In genomic region chr1:116514708-116515525, GRCh38 we compare ENCODE assay signal across 8 cellular contexts. TPM values are rescaled to one million over a fixed set of nuclear protein-coding genes. Genes with fewer than 3 reads are reported as not detected.
A peak's percentile ranks its signal among the peaks of the same experiment; 100 is the strongest.
DNase-seq lines count a peak whose midpoint lies in the region; ATAC-seq lines count a peak whose summit lies in the region.

No MANE protein-coding gene starts in this region.

- no peaks in the 10 kb centered on the region for H3K27me3 Mint-ChIP-seq in activated CD4-positive, alpha-beta T cell treated with anti-CD3 and anti-CD28 coated beads, Interleukin-2, amount 10 ng/mL, durations not matched to agents 24 days and 14 days

- peak overlapping the region; percentile 93 for H3K27ac Mint-ChIP-seq in activated CD4-positive, alpha-beta T cell treated with anti-CD3 and anti-CD28 coated beads, Interleukin-2, amount 10 ng/mL, durations not matched to agents 24 days and 14 days

- peak overlapping the region; percentile 76 for H3K4me3 Mint-ChIP-seq in activated CD4-positive, alpha-beta T cell treated with anti-CD3 and anti-CD28 coated beads, Interleukin-2, amount 10 ng/mL, durations not matched to agents 24 days and 14 days

- ATAC-seq in GM19397 (IDR thresholded peaks at IDR 0.05; ENCODE audit: unreplicated experiment) (peak; percentile 66), HG03469 (IDR thresholded peaks at IDR 0.05; ENCODE audit: unreplicated experiment) (peak; percentile 78)

- peaks cover 14% of the 10 kb centered on the region for H3K9me3 Mint-ChIP-seq in activated CD4-positive, alpha-beta T cell treated with anti-CD3 and anti-CD28 coated beads, Interleukin-2, amount 10 ng/mL, durations not matched to agents 24 days and 14 days

- peaks cover 64% of the 10 kb centered on the region for H3K4me1 Mint-ChIP-seq in activated CD4-positive, alpha-beta T cell treated with anti-CD3 and anti-CD28 coated beads, Interleukin-2, amount 10 ng/mL, durations not matched to agents 24 days and 14 days

- DNase-seq in CD1c-positive myeloid dendritic cell (ENCODE audit: extremely low spot score) (peak; percentile 91), fibroblast of peridontal ligament (ENCODE audit: extremely low read depth) (peak; percentile 78), stromal cell of bone marrow (ENCODE audit: low read depth) (peak; percentile 72), hepatic stellate cell (ENCODE audit: low spot score) (no peak)
- DNase-seq in activated CD4-positive, alpha-beta T cell treated with anti-CD3 and anti-CD28 coated beads, Interleukin-2, amount 10 ng/mL, durations not matched to agents 24 days and 14 days: peak; percentile 92
- no peak for DNase-seq in activated CD4-positive, CD25-positive, alpha-beta regulatory T cell (lab: John Stamatoyannopoulos, UW)

- intact Hi-C loops in activated CD4-positive, alpha-beta T cell treated with anti-CD3 and anti-CD28 coated beads, Interleukin-2, amount 10 ng/mL, durations not matched to agents 24 days and 14 days (cut with micrococcal nuclease): loop anchor here (1.0 to 5.0 kb wide), 5 partner anchors 11 to 547 kb away; partner anchors contain the start of genes CD58 and TTF2

- peaks cover 38% of the 10 kb centered on the region for H3K36me3 Mint-ChIP-seq in activated CD4-positive, alpha-beta T cell treated with anti-CD3 and anti-CD28 coated beads, Interleukin-2, amount 10 ng/mL, durations not matched to agents 24 days and 14 days (ENCODE audit: low read depth)

RNA-seq across cellular contexts. Expression of gene CD58, which starts 55.9 kb away (rescaled TPM):
- 26.5 and 31.0 TPM in 2 replicates for total RNA-seq in activated CD4-positive, alpha-beta T cell treated with anti-CD3 and anti-CD28 coated beads, Interleukin-2, amount 10 ng/mL, durations not matched to agents 24 days and 14 days

Comparison
In these comparisons a context has a peak if more than half of its experiments do, and no peak if none do; other contexts are left out.
1. DNase-seq: peak in CD1c-positive myeloid dendritic cell (single experiment), activated CD4-positive, alpha-beta T cell treated with anti-CD3 and anti-CD28 coated beads, Interleukin-2, amount 10 ng/mL, durations not matched to agents 24 days and 14 days (single experiment), fibroblast of peridontal ligament (single experiment) and stromal cell of bone marrow (single experiment); none in hepatic stellate cell (single experiment) and activated CD4-positive, CD25-positive, alpha-beta regulatory T cell (0 of 4).